8 cellular contexts compared by ENCODE assay signal in genomic region chrX:10597871-10598270, GRCh38. TPM values are rescaled to one million over a fixed set of nuclear protein-coding genes. Genes with fewer than 3 reads are reported as not detected.
DNase-seq lines count a peak whose midpoint lies in the region; ATAC-seq and TF ChIP-seq lines count a peak whose summit lies in the region.

No MANE protein-coding gene starts in this region.

- no peaks in the 10 kb centered on the region for H3K9me3 ChIP-seq in spleen

- no peak for ATAC-seq in activated CD4-positive, alpha-beta T cell treated with anti-CD3 and anti-CD28 coated beads for 36 hours
- ATAC-seq in HG03175 (IDR thresholded peaks at IDR 0.05; ENCODE audit: unreplicated experiment): no peak

- H3K36me3 Mint-ChIP-seq in activated CD4-positive, alpha-beta T cell treated with anti-CD3 and anti-CD28 coated beads for 36 hours (ENCODE audit: low read depth): no peaks in the 10 kb centered on the region

- intact Hi-C loops in activated CD4-positive, alpha-beta T cell treated with anti-CD3 and anti-CD28 coated beads for 36 hours (cut with DNase I, micrococcal nuclease): loop anchor here in 1 of 2 experiments (5.0 kb wide), 1 partner anchor 406 kb away; no protein-coding TSS in a partner anchor
- intact Hi-C loops in spleen (cut with DNase I; ENCODE audit: low total_unique reads): no loop called here

- H3K4me1 Mint-ChIP-seq in activated CD4-positive, alpha-beta T cell treated with anti-CD3 and anti-CD28 coated beads for 36 hours: no peaks in the 10 kb centered on the region

- H3K27ac Mint-ChIP-seq in activated CD4-positive, alpha-beta T cell treated with anti-CD3 and anti-CD28 coated beads for 36 hours: no peak overlapping the region

- peak in 6 of 11 experiments; percentile 11 to 35 (median 28) for TF ChIP-seq CTCF in spleen (IDR thresholded peaks at IDR 0.05 in 8 of 11, conservative IDR thresholded peaks at IDR 0.05 in 3 of 11)

- no peaks in the 10 kb centered on the region for H3K27me3 Mint-ChIP-seq in activated CD4-positive, alpha-beta T cell treated with anti-CD3 and anti-CD28 coated beads for 36 hours

- no peak overlapping the region for H3K4me3 ChIP-seq in spleen

- CTCF ChIA-PET in activated CD4-positive, alpha-beta T cell treated with anti-CD3 and anti-CD28 coated beads for 36 hours (lab: Charles Lee): interaction anchor here (2.3 kb wide), 1 partner anchor 408 kb away, joined by 6 read pairs; no protein-coding TSS in a partner anchor

- DNase-seq in activated CD4-positive, alpha-beta T cell treated with anti-CD3 and anti-CD28 coated beads for 36 hours: peak; percentile 5
- DNase-seq in activated CD4-positive, alpha-beta T cell treated with anti-CD3 and anti-CD28 coated beads, Interleukin-2, amount 50 U/mL, for 1 hour: no peak
- peak; percentile 21 for DNase-seq in NCI-H69 (lab: John Stamatoyannopoulos, UW)
- DNase-seq in erythroblast (lab: John Stamatoyannopoulos, UW): peak; percentile 19 to 56
- DNase-seq in spleen: no peak
- no peak for DNase-seq in NCI-H446 treated with DMSO at 0.1 percent for 48 hours (lab: John Stamatoyannopoulos, UW)
- DNase-seq in NCI-H2029 treated with DMSO at 0.1 percent for 48 hours (lab: John Stamatoyannopoulos, UW): no peak

- no peak overlapping the region for H3K4me3 Mint-ChIP-seq in activated CD4-positive, alpha-beta T cell treated with anti-CD3 and anti-CD28 coated beads for 36 hours

- no peaks in the 10 kb centered on the region for H3K9me3 Mint-ChIP-seq in activated CD4-positive, alpha-beta T cell treated with anti-CD3 and anti-CD28 coated beads for 36 hours (ENCODE audit: low read depth)

- no peak overlapping the region for H3K27ac ChIP-seq in spleen

- WGBS in spleen, 5 donors: 50 to 84% (median 62%) methylated on average over 1 of the region's 1 CpG

- no peaks in the 10 kb centered on the region for H3K4me1 ChIP-seq in spleen

- POLR2A ChIA-PET in activated CD4-positive, alpha-beta T cell treated with anti-CD3 and anti-CD28 coated beads for 36 hours (lab: Charles Lee): no interaction called here

- H3K36me3 ChIP-seq in spleen: no peaks in the 10 kb centered on the region

- TF ChIP-seq POLR2A in erythroblast (IDR thresholded peaks at IDR 0.05; ENCODE audit: low read length): no peak
- TF ChIP-seq POLR2A in spleen (IDR thresholded peaks at IDR 0.05): no peak

- H3K27me3 ChIP-seq in spleen (replicated peaks in 1 of 7): no peaks in the 10 kb centered on the region

RNA-seq across cellular contexts. Expression of gene MID1, which starts 22.5 kb away (rescaled TPM):
- total RNA-seq in activated CD4-positive, alpha-beta T cell treated with anti-CD3 and anti-CD28 coated beads for 36 hours: under 1 TPM; 0.37 to 0.43 TPM
- 1 to 10 TPM; 2.0 to 4.4 (median 3.0) TPM for total RNA-seq in spleen
- under 1 TPM; 0.24 to 0.61 (median 0.26) TPM for polyA plus RNA-seq in spleen

Comparison
In these comparisons a context has a peak if more than half of its experiments do, and no peak if none do; other contexts are left out.
1. DNase-seq: peak in activated CD4-positive, alpha-beta T cell treated with anti-CD3 and anti-CD28 coated beads for 36 hours (single experiment), NCI-H69 (single experiment) and erythroblast (2 of 2); none in activated CD4-positive, alpha-beta T cell treated with anti-CD3 and anti-CD28 coated beads, Interleukin-2, amount 50 U/mL, for 1 hour (single experiment), spleen (single experiment), NCI-H446 treated with DMSO at 0.1 percent for 48 hours (single experiment) and NCI-H2029 treated with DMSO at 0.1 percent for 48 hours (single experiment).